ENCODE assay signal across 8 cellular contexts in the genomic region with DNA sequence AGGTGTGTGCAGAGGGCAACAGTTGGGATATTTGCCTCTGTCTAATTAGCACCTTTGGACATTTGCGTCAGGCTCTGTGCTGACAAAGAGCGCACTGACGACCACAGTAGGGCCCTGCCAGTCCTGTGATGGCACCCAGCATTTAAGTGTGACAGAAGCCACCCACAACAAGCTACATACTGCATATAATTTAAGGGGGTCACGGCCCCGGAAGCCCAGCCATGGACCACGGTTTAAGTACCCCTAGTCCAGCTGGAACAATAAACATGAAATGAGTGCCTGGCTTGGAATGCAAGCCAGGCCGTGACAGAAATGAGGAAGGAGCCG. TPM values are rescaled to one million over a fixed set of nuclear protein-coding genes. Genes with fewer than 3 reads are reported as not detected.
DNase-seq lines count a peak whose midpoint lies in the region; ATAC-seq and TF ChIP-seq lines count a peak whose summit lies in the region.

No MANE protein-coding gene starts in this region.

- H3K9ac ChIP-seq in MM.1S (ENCODE audit: low read length) (peak overlapping the region; percentile 98), colonic mucosa (ENCODE audit: low read depth in 2 of 2, low read length in 2 of 2) (peak overlapping the region; percentile 95 to 99), mucosa of rectum (ENCODE audit: low read depth in 1 of 2, low read length in 2 of 2) (peak overlapping the region; percentile 99 to 100)

- H3K79me2 ChIP-seq in MM.1S (ENCODE audit: low read length), result peaks cover 8% of the 10 kb centered on the region; the same call in 1 of the 2 replicates

- peak overlapping the region; percentile 98 for H3K27ac ChIP-seq in AG04450 (ENCODE audit: low read depth, low read length)
- H3K27ac ChIP-seq in MM.1S (ENCODE audit: low read length), result peak overlapping the region; percentile 83
- peak overlapping the region; percentile 95 for H3K27ac ChIP-seq in colonic mucosa
- H3K27ac ChIP-seq in mucosa of rectum (ENCODE audit: low read depth in 2 of 2, low read length in 2 of 2), result peak overlapping the region; percentile 98 to 99

- no peaks in the 10 kb centered on the region for H3K36me3 ChIP-seq in MM.1S (replicated peaks; ENCODE audit: insufficient read depth, low read length)
- H3K36me3 ChIP-seq in colonic mucosa, result no peaks in the 10 kb centered on the region
- no peaks in the 10 kb centered on the region for H3K36me3 ChIP-seq in mucosa of rectum (ENCODE audit: control insufficient read depth in 2 of 2, insufficient read depth in 2 of 2, low read length in 2 of 2)

- H3K9me3 ChIP-seq in AG04450 (ENCODE audit: control insufficient read depth, insufficient read depth, low read length), result peaks cover 5% of the 10 kb centered on the region; the same call in 1 of the 2 replicates
- no peaks in the 10 kb centered on the region for H3K9me3 ChIP-seq in MM.1S (replicated peaks; ENCODE audit: insufficient read depth, low read length)
- no peaks in the 10 kb centered on the region for H3K9me3 ChIP-seq in colonic mucosa
- no peaks in the 10 kb centered on the region for H3K9me3 ChIP-seq in mucosa of rectum (ENCODE audit: control insufficient read depth in 2 of 2, low read length in 2 of 2)

- H3K9me2 ChIP-seq in MM.1S (replicated peaks; ENCODE audit: insufficient read depth, low read length), result no peaks in the 10 kb centered on the region

- peaks cover 4% of the 10 kb centered on the region; the same call in 1 of the 2 replicates for H3F3A ChIP-seq in MM.1S (ENCODE audit: insufficient read depth, low read length)

- H3K27me3 ChIP-seq in AG04450 (ENCODE audit: control insufficient read depth, insufficient read depth, low read length) (peaks cover 13% of the 10 kb centered on the region), MM.1S (replicated peaks; ENCODE audit: insufficient read depth, low read length) (no peaks in the 10 kb centered on the region), colonic mucosa (no peaks in the 10 kb centered on the region), mucosa of rectum (ENCODE audit: control insufficient read depth in 2 of 2, insufficient read depth in 2 of 2, low read length in 2 of 2) (peaks cover 0 to 2% of the 10 kb centered on the region in 2 donors)

- POLR2A ChIA-PET in AG04450 (lab: Yijun Ruan, JAX), result interaction anchor here (1.3 kb wide), 1 partner anchor 20 kb away, joined by 5 read pairs; no protein-coding TSS in a partner anchor

- intact Hi-C loops in colonic mucosa (cut with DNase I), result no loop called here

- CTCF ChIA-PET in AG04450 (lab: Charles Lee), result interaction anchor here (1.3 to 2.6 kb wide), 3 partner anchors 13 to 176 kb away, joined by 3 to 22 read pairs (median 11); no protein-coding TSS in a partner anchor

- H2AFZ ChIP-seq in MM.1S (ENCODE audit: low read length), result peak overlapping the region; percentile 23; the same call in 1 of the 2 replicates

- no peaks in the 10 kb centered on the region for H4K20me1 ChIP-seq in MM.1S (ENCODE audit: insufficient read depth, low read length)

- H3K4me2 ChIP-seq in MM.1S (ENCODE audit: low read depth, low read length), result peak overlapping the region; percentile 53

- TF ChIP-seq CTCF in AG04450 (IDR thresholded peaks at IDR 0.05; ENCODE audit: low read depth, low read length), result no peak
- no peak for TF ChIP-seq CTCF in MM.1S (IDR thresholded peaks at IDR 0.05; ENCODE audit: low read length)
- TF ChIP-seq CTCF in colonic mucosa (IDR thresholded peaks at IDR 0.05), result no peak

- H3K4me1 ChIP-seq in MM.1S (ENCODE audit: low read length) (no peaks in the 10 kb centered on the region), colonic mucosa (no peaks in the 10 kb centered on the region), mucosa of rectum (ENCODE audit: control insufficient read depth in 2 of 2, insufficient read depth in 2 of 2, low read length in 2 of 2) (peaks cover 11 to 16% of the 10 kb centered on the region in 2 donors)

- H3K4me3 ChIP-seq in AG04450 (ENCODE audit: low read depth, low read length), result peak overlapping the region; percentile 82
- peak overlapping the region; percentile 93 for H3K4me3 ChIP-seq in MM.1S (ENCODE audit: low read length)
- peak overlapping the region; percentile 85 for H3K4me3 ChIP-seq in colonic mucosa
- H3K4me3 ChIP-seq in mucosa of rectum (ENCODE audit: low read length in 2 of 2), result peak overlapping the region; percentile 77 to 95

- peak; percentile 8 for ATAC-seq in GM21381 (IDR thresholded peaks at IDR 0.05; ENCODE audit: unreplicated experiment)

- DNase-seq in AG04450 (ENCODE audit: low read depth, low spot score) (no peak), MM.1S (no peak), colonic mucosa (peak; percentile 46), activated gamma-delta T cell (lab: John Stamatoyannopoulos, UW) (no peak), NCI-H2081 treated with DMSO at 0.1 percent for 48 hours (lab: John Stamatoyannopoulos, UW) (no peak), LoVo (ENCODE audit: low spot score) (no peak)

RNA-seq across cellular contexts. Expression of a gene that starts 16.8 kb away (rescaled TPM):
- 189 and 300 TPM in 2 replicates for polyA plus RNA-seq in AG04450 (2011; rRNA removed)
- polyA minus RNA-seq in AG04450 (2011; rRNA and poly(A)+ RNA removed), result 792 and 915 TPM in 2 replicates
- 100 to 1,000 TPM; 345 to 359 TPM for total RNA-seq in colonic mucosa
